Comparison of ENCODE assay signal across 19 cellular contexts in genomic region chr9:104606202-104606601, GRCh38. TPM values are rescaled to one million over a fixed set of nuclear protein-coding genes. Genes with fewer than 3 reads are reported as not detected.
A peak's percentile ranks its signal among the peaks of the same experiment; 100 is the strongest.
DNase-seq lines count a peak whose midpoint lies in the region; ATAC-seq and TF ChIP-seq lines count a peak whose summit lies in the region.
"Had no signal": no experiment of that assay in that cellular context is flagged by ENCODE, and none has a peak within 500 bp of the region (broad histone marks: within the 10 kb centered on the region; RNA-seq: fewer than 3 reads in every experiment).

No MANE protein-coding gene starts in this region.

- ATAC-seq in HG03378 (IDR thresholded peaks at IDR 0.05; ENCODE audit: unreplicated experiment), result no peak
- ATAC-seq: HCT116, Panc1, SK-N-SH treated with all-trans-retinoic acid at 6 μM for 48 hours had no signal

- H3K27me3 ChIP-seq in A673 (replicated peaks; ENCODE audit: insufficient read depth, low read depth, low read length, poor library complexity) (no peaks in the 10 kb centered on the region), thyroid gland (no peaks in the 10 kb centered on the region)

- TF ChIP-seq CTCF in A673 (conservative IDR thresholded peaks at IDR 0.05; ENCODE audit: low read depth, low read length) (no peak), GM20000 (IDR thresholded peaks at IDR 0.05; ENCODE audit: extremely low read depth, missing control alignments) (no peak), thyroid gland (IDR thresholded peaks at IDR 0.05) (no peak)

- no peaks in the 10 kb centered on the region for H3K4me1 ChIP-seq in A673 (ENCODE audit: insufficient read depth, low read length, poor library complexity, severe bottlenecking)
- H3K4me1 ChIP-seq in thyroid gland, result no peaks in the 10 kb centered on the region
- H3K4me1 ChIP-seq: Caco-2 had no signal

- BruUV-seq in A673 (replicated peaks; lab: Mats Ljungman, UMichigan), result no TSS peak

- no peak for TF ChIP-seq POLR2A in thyroid gland (IDR thresholded peaks at IDR 0.05)

- WGBS in thyroid gland, 2 donors, result 85 to 90% methylated on average over 1 of the region's 1 CpG

- DNase-seq in A673 (ENCODE audit: low spot score) (peak; percentile 1), NCI-H1417 (lab: John Stamatoyannopoulos, UW) (peak in 2 of 3 experiments; percentile 73 to 97), NCI-H774 (lab: John Stamatoyannopoulos, UW) (peak; percentile 32), iris pigment epithelial cell (ENCODE audit: low read depth) (peak; percentile 2), islet precursor cell (no peak), GM20000 (ENCODE audit: low spot score) (no peak), thyroid gland (no peak)
- DNase-seq: Caco-2, IMR-90, NCI-H1694 treated with DMSO at 0.1 percent for 48 hours, NCI-H2171, NCI-H524, Right ventricle myocardium superior had no signal

- H3K27ac ChIP-seq in A673 (ENCODE audit: low read depth, low read length, poor library complexity, severe bottlenecking) (no peak overlapping the region), thyroid gland (no peak overlapping the region)

- H3K4me3 ChIP-seq in A673 (ENCODE audit: low read depth, low read length, poor library complexity, severe bottlenecking) (no peak overlapping the region), thyroid gland (replicated peaks in 1 of 3) (no peak overlapping the region)

- POLR2A ChIA-PET in A673 (lab: Charles Lee; ENCODE audit: low non-redundant PET), result no interaction called here

- intact Hi-C loops in A673 (cut with micrococcal nuclease; ENCODE audit: unreplicated experiment), result no loop called here
- intact Hi-C loops in thyroid gland (cut with DNase I), result no loop called here

- CTCF ChIA-PET in A673 (lab: Charles Lee), result no interaction called here

- H3K36me3 ChIP-seq in A673 (ENCODE audit: insufficient read depth, low read length, poor library complexity, severe bottlenecking) (no peaks in the 10 kb centered on the region), thyroid gland (no peaks in the 10 kb centered on the region)

- H3K9me3 ChIP-seq in A673 (ENCODE audit: low read depth, low read length, poor library complexity, severe bottlenecking), result no peaks in the 10 kb centered on the region
- no peaks in the 10 kb centered on the region for H3K9me3 ChIP-seq in thyroid gland
- H3K9me3 ChIP-seq: Caco-2 had no signal

RNA-seq across cellular contexts. Expression of gene OR13C2, which starts 0.8 kb away (rescaled TPM):
- total RNA-seq in A673 (2021), result not detected in 2 replicates
- 1 to 10 TPM in 1 of 4 donors, not detected in 3; 2.4 TPM for total RNA-seq in thyroid gland
- total RNA-seq: Caco-2, HT-29, IMR-90, LHCN-M2, Right ventricle myocardium superior had no signal

RNA-seq across cellular contexts. Expression of gene OR13C5, which starts 7.0 kb away (rescaled TPM):
- total RNA-seq in A673 (2021), result not detected in 2 replicates
- total RNA-seq in thyroid gland, result not detected
- total RNA-seq: Caco-2, HT-29, IMR-90, LHCN-M2, Right ventricle myocardium superior had no signal

RNA-seq across cellular contexts. Expression of gene OR13C9, which starts 11.8 kb away (rescaled TPM):
- total RNA-seq in A673 (2021), result not detected in 2 replicates
- not detected for total RNA-seq in thyroid gland
- total RNA-seq: Caco-2, HT-29, IMR-90, LHCN-M2, Right ventricle myocardium superior had no signal

RNA-seq across cellular contexts. Expression of gene OR13C8, which starts 37.2 kb away (rescaled TPM):
- total RNA-seq in A673 (2021), result not detected in 2 replicates
- not detected for total RNA-seq in thyroid gland
- total RNA-seq: Caco-2, HT-29, IMR-90, LHCN-M2, Right ventricle myocardium superior had no signal

Comparison
In these comparisons a context has a peak if more than half of its experiments do, and no peak if none do; other contexts are left out.
1. DNase-seq: peak in A673 (single experiment), NCI-H1417 (2 of 3), NCI-H774 (single experiment) and iris pigment epithelial cell (single experiment); none in islet precursor cell (single experiment), GM20000 (single experiment) and thyroid gland (0 of 2).